Comparison of ENCODE assay signal across 36 cellular contexts in genomic region chr2:232405943-232406510, GRCh38. TPM values are rescaled to one million over a fixed set of nuclear protein-coding genes. Genes with fewer than 3 reads are reported as not detected.
"Had no signal": no experiment of that assay in that cellular context is flagged by ENCODE, and none has a peak within 500 bp of the region (broad histone marks: within the 10 kb centered on the region; RNA-seq: fewer than 3 reads in every experiment).

No MANE protein-coding gene starts in this region.

- H3K36me3 ChIP-seq: heart right ventricle, left ventricle myocardium inferior, right lobe of liver, thyroid gland had no signal

- H3K4me3 Mint-ChIP-seq: effector memory CD8-positive, alpha-beta T cell; memory B cell; mesothelial cell of epicardium; naive B cell; natural killer cell treated with Interleukin-12 subunit alpha and Interleukin-12 subunit beta and Interleukin-15 and Interleukin-18, amount 100 ng/mL, for 72 hours; neural crest cell; stimulated activated naive CD8-positive, alpha-beta T cell treated with anti-CD3 and anti-CD28 coated beads, Interleukin-15, amount 100 ng/mL, for 72 hours had no signal

- H3K4me3 ChIP-seq: heart right ventricle, left ventricle myocardium inferior, lung, mucosa of descending colon, right lobe of liver, smooth muscle cell, thyroid gland had no signal

- H3K9me3 ChIP-seq: heart right ventricle, left ventricle myocardium inferior, mucosa of descending colon, right lobe of liver, thyroid gland had no signal

- H3K9me3 Mint-ChIP-seq: effector memory CD8-positive, alpha-beta T cell; memory B cell; mesothelial cell of epicardium; naive B cell; natural killer cell treated with Interleukin-12 subunit alpha and Interleukin-12 subunit beta and Interleukin-15 and Interleukin-18, amount 100 ng/mL, for 72 hours; neural crest cell; stimulated activated naive CD8-positive, alpha-beta T cell treated with anti-CD3 and anti-CD28 coated beads, Interleukin-15, amount 100 ng/mL, for 72 hours had no signal

- H3K27ac ChIP-seq: epithelial cell of prostate, foreskin keratinocyte, heart right ventricle, left ventricle myocardium inferior, parathyroid adenoma, right lobe of liver, thyroid gland had no signal

- H3K27ac Mint-ChIP-seq: effector memory CD8-positive, alpha-beta T cell; memory B cell; mesothelial cell of epicardium; natural killer cell treated with Interleukin-12 subunit alpha and Interleukin-12 subunit beta and Interleukin-15 and Interleukin-18, amount 100 ng/mL, for 72 hours had no signal

- H3K9ac ChIP-seq: parathyroid adenoma had no signal

- H3K4me2 ChIP-seq: smooth muscle cell had no signal

- H3K27me3 ChIP-seq: right lobe of liver, thyroid gland had no signal

- H3K4me1 ChIP-seq: foreskin keratinocyte, heart right ventricle, left ventricle myocardium inferior, parathyroid adenoma, right lobe of liver, thyroid gland had no signal

- ATAC-seq: effector memory CD8-positive, alpha-beta T cell; esophagus mucosa; foreskin keratinocyte; heart right ventricle; left colon; mucosa of descending colon; natural killer cell treated with Interleukin-12 subunit alpha and Interleukin-12 subunit beta and Interleukin-15 and Interleukin-18, amount 100 ng/mL, for 72 hours; right lobe of liver had no signal

- DNase-seq: cortex of kidney; effector memory CD8-positive, alpha-beta T cell; foreskin keratinocyte; glutamatergic neuron; heart right ventricle; hippocampal formation; kidney glomerular epithelial cell; left colon; left ventricle myocardium inferior; mucosa of descending colon; naive B cell; stimulated activated CD4-positive, alpha-beta T cell treated with anti-CD3 and anti-CD28 coated beads, Interleukin-12 subunit alpha, Interleukin-12 subunit beta, amount 100 ng/mL, for 4 hours; stimulated activated CD4-positive, alpha-beta T cell treated with anti-CD3 and anti-CD28 coated beads, Interleukin-1b, Interleukin-23, amount 100 ng/mL, for 48 hours; stimulated activated CD4-positive, alpha-beta T cell treated with anti-CD3 and anti-CD28 coated beads, Interleukin-4, amount 100 ng/mL, for 1 hour; stimulated activated CD8-positive, alpha-beta memory T cell treated with anti-CD3 and anti-CD28 coated beads, Interleukin-4, amount 100 ng/mL, for 48 hours; stimulated activated naive CD4-positive, alpha-beta T cell; stimulated activated naive CD8-positive, alpha-beta T cell treated with anti-CD3 and anti-CD28 coated beads, Interleukin-15, amount 100 ng/mL, for 72 hours; thyroid gland; trophoblast cell had no signal

- H3K36me3 Mint-ChIP-seq: memory B cell; mesothelial cell of epicardium; naive B cell; natural killer cell treated with Interleukin-12 subunit alpha and Interleukin-12 subunit beta and Interleukin-15 and Interleukin-18, amount 100 ng/mL, for 72 hours had no signal

- H2AFZ ChIP-seq: parathyroid adenoma had no signal

- H3K4me1 Mint-ChIP-seq: memory B cell; mesothelial cell of epicardium; neural crest cell; stimulated activated naive CD8-positive, alpha-beta T cell treated with anti-CD3 and anti-CD28 coated beads, Interleukin-15, amount 100 ng/mL, for 72 hours had no signal

RNA-seq across cellular contexts. Expression of gene ALPG, which starts 0.6 kb away (rescaled TPM):
- total RNA-seq: dermis microvascular lymphatic vessel endothelial cell; esophagus mucosa; fibroblast of lung; foreskin keratinocyte; heart right ventricle; left ventricle myocardium inferior; mesothelial cell of epicardium; natural killer cell treated with Interleukin-12 subunit alpha and Interleukin-12 subunit beta and Interleukin-15 and Interleukin-18, amount 100 ng/mL, for 72 hours; neural crest cell; osteoblast; progenitor cell of endocrine pancreas; right lobe of liver; smooth muscle cell; subcutaneous adipose tissue; temporal lobe; thyroid gland; urinary bladder had no signal
- polyA plus RNA-seq: fibroblast of lung, foreskin keratinocyte, heart right ventricle, smooth muscle cell, urinary bladder had no signal

RNA-seq across cellular contexts. Expression of gene ALPP, which starts 27.5 kb away (rescaled TPM):
- total RNA-seq: dermis microvascular lymphatic vessel endothelial cell; esophagus mucosa; fibroblast of lung; foreskin keratinocyte; heart right ventricle; left ventricle myocardium inferior; mesothelial cell of epicardium; natural killer cell treated with Interleukin-12 subunit alpha and Interleukin-12 subunit beta and Interleukin-15 and Interleukin-18, amount 100 ng/mL, for 72 hours; neural crest cell; osteoblast; progenitor cell of endocrine pancreas; right lobe of liver; subcutaneous adipose tissue; temporal lobe; thyroid gland; urinary bladder had no signal
- polyA plus RNA-seq: fibroblast of lung, foreskin keratinocyte, heart right ventricle, smooth muscle cell, urinary bladder had no signal

RNA-seq across cellular contexts. Expression of gene ALPI, which starts 49.9 kb away (rescaled TPM):
- total RNA-seq: dermis microvascular lymphatic vessel endothelial cell; esophagus mucosa; fibroblast of lung; foreskin keratinocyte; heart right ventricle; left ventricle myocardium inferior; lung; mesothelial cell of epicardium; natural killer cell treated with Interleukin-12 subunit alpha and Interleukin-12 subunit beta and Interleukin-15 and Interleukin-18, amount 100 ng/mL, for 72 hours; neural crest cell; osteoblast; progenitor cell of endocrine pancreas; smooth muscle cell; subcutaneous adipose tissue; temporal lobe; thyroid gland; urinary bladder had no signal
- polyA plus RNA-seq: fibroblast of lung, foreskin keratinocyte, heart right ventricle, lung, smooth muscle cell, urinary bladder had no signal
